Comparison of ENCODE assay signal across 36 cellular contexts in genomic region chr9:131934673-131935072, GRCh38.
A peak's percentile ranks its signal among the peaks of the same experiment; 100 is the strongest.
DNase-seq lines count a peak whose midpoint lies in the region; ATAC-seq, FAIRE-seq and TF ChIP-seq lines count a peak whose summit lies in the region.
"Had no signal": no experiment of that assay in that cellular context is flagged by ENCODE, and none has a peak within 500 bp of the region (broad histone marks: within the 10 kb centered on the region; RNA-seq: fewer than 3 reads in every experiment).

No MANE protein-coding gene starts in this region.

- TF ChIP-seq RAD21 in SK-N-SH (IDR thresholded peaks at IDR 0.05; ENCODE audit: low read length) (no peak), K562 (CRISPR knock-in tag; conservative IDR thresholded peaks at IDR 0.05 in 1 of 2, IDR thresholded peaks at IDR 0.05 in 1 of 2) (no peak)

- POLR2A ChIA-PET in SK-N-SH (lab: Yijun Ruan, JAX) (no interaction called here), HEK293 (lab: Yijun Ruan, JAX) (no interaction called here), K562 (lab: Yijun Ruan, JAX) (no interaction called here)

- H3K36me3 ChIP-seq in SK-N-SH (replicated peaks in 1 of 2; ENCODE audit: control insufficient read depth in 1 of 2, insufficient read depth in 2 of 2, low read length in 1 of 2): peaks cover 3 to 7% of the 10 kb centered on the region in 2 experiments
- peaks cover 0 to 5% of the 10 kb centered on the region in 2 experiments; a peak in 1 of 3 replicates for H3K36me3 ChIP-seq in HEK293 (ENCODE audit: control insufficient read depth in 2 of 2, insufficient read depth in 1 of 2, low read length in 2 of 2)
- peaks cover 3% of the 10 kb centered on the region for H3K36me3 ChIP-seq in astrocyte (ENCODE audit: insufficient read depth, low read length)
- H3K36me3 ChIP-seq in K562 (ENCODE audit: control insufficient read depth, insufficient read depth, low read length): peaks cover 13% of the 10 kb centered on the region; the same call in 2 of the 3 replicates
- H3K36me3 ChIP-seq: BE2C had no signal

- BruUV-seq in K562 (replicated peaks; lab: Mats Ljungman, UMichigan): no TSS peak

- in situ Hi-C loops in K562 (cut with MboI): no loop called here

- peaks cover 2% of the 10 kb centered on the region for H3K9me3 Mint-ChIP-seq in astrocyte (ENCODE audit: unreplicated experiment)
- H3K9me3 Mint-ChIP-seq: CD4-positive, alpha-beta T cell; CD8-positive, alpha-beta T cell had no signal

- H3K79me2 ChIP-seq in SK-N-SH (ENCODE audit: insufficient read depth): no peaks in the 10 kb centered on the region; the same call in 1 of the 2 replicates
- H3K79me2 ChIP-seq in astrocyte (ENCODE audit: insufficient read depth, low read length): peaks cover 4% of the 10 kb centered on the region
- no peaks in the 10 kb centered on the region for H3K79me2 ChIP-seq in K562 (ENCODE audit: control insufficient read depth, insufficient read depth, low read length)

- DNase-seq in SK-N-SH (no peak), astrocyte (ENCODE audit: low read depth) (no peak), K562 (ENCODE audit: extremely low read depth in 1 of 4, low spot score in 3 of 4) (no peak), middle frontal gyrus (ENCODE audit: extremely low spot score, low spot score) (no peak), C1 segment of cervical spinal cord (lab: John Stamatoyannopoulos, UW) (no peak)
- DNase-seq: 8988T; ACHN; AML-193; BE2C; Caco-2; Calu3; CD4-positive, alpha-beta memory T cell; CD4-positive, alpha-beta T cell; CD4-positive, CD25-positive, alpha-beta regulatory T cell; CD8-positive, alpha-beta memory T cell; CD8-positive, alpha-beta T cell; COR-L47; DMS 273 treated with DMSO at 0.1 percent for 48 hours; DMS153; DMS53; DMS79; DMS79 treated with DMSO at 0.1 percent for 48 hours; DND-41; EL had no signal

- no peaks in the 10 kb centered on the region for H3K27me3 Mint-ChIP-seq in astrocyte (ENCODE audit: low read depth, unreplicated experiment)
- H3K27me3 Mint-ChIP-seq: B cell; CD4-positive, alpha-beta memory T cell; CD4-positive, alpha-beta T cell; CD4-positive, CD25-positive, alpha-beta regulatory T cell; CD8-positive, alpha-beta memory T cell had no signal

- CTCF ChIA-PET in SK-N-SH (lab: Yijun Ruan, JAX) (interaction anchor here (1.1 kb wide), 1 partner anchor 8 kb away, joined by 3 read pairs; no protein-coding TSS in a partner anchor), HEK293 (lab: Yijun Ruan, JAX) (interaction anchor here (0.7 kb wide), 1 partner anchor 14 kb away, joined by 3 read pairs; no protein-coding TSS in a partner anchor), K562 (lab: Yijun Ruan, JAX; ENCODE audit: low intra/inter-chr PET ratio) (no interaction called here)

- no peaks in the 10 kb centered on the region for H3K4me1 Mint-ChIP-seq in astrocyte (ENCODE audit: low read depth, unreplicated experiment)
- H3K4me1 Mint-ChIP-seq: B cell, CD14-positive monocyte had no signal

- intact Hi-C loops in K562 (cut with micrococcal nuclease): no loop called here

- ATAC-seq in SK-N-SH treated with all-trans-retinoic acid at 6 μM for 48 hours (no peak), K562 (no peak), GM18505 (IDR thresholded peaks at IDR 0.05; ENCODE audit: unreplicated experiment) (no peak)
- ATAC-seq: A549; CD8-positive, alpha-beta T cell had no signal

- TF ChIP-seq POLR2A in K562 (conservative IDR thresholded peaks at IDR 0.05): no peak
- TF ChIP-seq POLR2A in GM18505 (IDR thresholded peaks at IDR 0.05; ENCODE audit: borderline replicate concordance, extremely low read depth, insufficient read depth, insufficient read length): no peak

- H3K4me2 ChIP-seq in SK-N-SH: no peak overlapping the region
- no peak overlapping the region for H3K4me2 ChIP-seq in astrocyte (ENCODE audit: low read length)
- no peak overlapping the region for H3K4me2 ChIP-seq in K562 (ENCODE audit: insufficient read depth, low read length)
- H3K4me2 ChIP-seq: A549; BLaER1; BLaER1 treated with 17β-estradiol and CSF1 and Interleukin-3, amounts not matched to agents 10 nM and 100 nM had no signal

- H3K27ac Mint-ChIP-seq in astrocyte (ENCODE audit: unreplicated experiment): no peak overlapping the region
- H3K27ac Mint-ChIP-seq: B cell; CD14-positive monocyte; CD4-positive, alpha-beta memory T cell; CD4-positive, alpha-beta T cell; CD4-positive, CD25-positive, alpha-beta regulatory T cell; CD8-positive, alpha-beta memory T cell; CD8-positive, alpha-beta T cell had no signal

- no peaks in the 10 kb centered on the region for H3K9me1 ChIP-seq in K562 (ENCODE audit: control insufficient read depth, insufficient read depth, low read length)

- no peak overlapping the region for H3K9ac ChIP-seq in SK-N-SH
- H3K9ac ChIP-seq in astrocyte (ENCODE audit: low read length): no peak overlapping the region
- H3K9ac ChIP-seq in K562 (ENCODE audit: insufficient read depth in 1 of 2, low read depth in 2 of 2, low read length in 2 of 2): no peak overlapping the region
- H3K9ac ChIP-seq: BLaER1; BLaER1 treated with 17β-estradiol and CSF1 and Interleukin-3, amounts not matched to agents 10 nM and 100 nM had no signal

- TF ChIP-seq EP300 in SK-N-SH (IDR thresholded peaks at IDR 0.05; ENCODE audit: borderline replicate concordance in 1 of 2, low read depth in 1 of 2, low read length in 1 of 2) (no peak), K562 (IDR thresholded peaks at IDR 0.05; ENCODE audit: low read length) (no peak)

- no peaks in the 10 kb centered on the region for H4K20me1 ChIP-seq in SK-N-SH (ENCODE audit: insufficient read depth)
- H4K20me1 ChIP-seq in astrocyte (ENCODE audit: insufficient read depth, low read length): peaks cover 45% of the 10 kb centered on the region
- no peaks in the 10 kb centered on the region; the same call in 1 of the 2 replicates for H4K20me1 ChIP-seq in K562 (replicated peaks; ENCODE audit: control insufficient read depth, insufficient read depth, low read length)
- H4K20me1 ChIP-seq: BLaER1 had no signal

- no peaks in the 10 kb centered on the region; the same call in 1 of the 2 replicates for H3K9me3 ChIP-seq in SK-N-SH
- H3K9me3 ChIP-seq in HEK293 (ENCODE audit: control insufficient read depth, insufficient read depth, low read depth, low read length): no peaks in the 10 kb centered on the region; the same call in 1 of the 2 replicates
- H3K9me3 ChIP-seq in astrocyte (ENCODE audit: insufficient read depth, low read depth, low read length): no peaks in the 10 kb centered on the region
- no peaks in the 10 kb centered on the region for H3K9me3 ChIP-seq in K562 (replicated peaks; ENCODE audit: control insufficient read depth, insufficient read depth, low read depth, low read length)
- H3K9me3 ChIP-seq: A549, BE2C had no signal

- H3K4me1 ChIP-seq in SK-N-SH (ENCODE audit: control insufficient read depth in 1 of 2, insufficient read depth in 2 of 2, low read depth in 1 of 2, low read length in 1 of 2) (peaks cover 0 to 7% of the 10 kb centered on the region in 2 experiments; a peak in 1 of 4 replicates), HEK293 (ENCODE audit: control insufficient read depth, insufficient read depth, low read length) (no peaks in the 10 kb centered on the region), astrocyte (ENCODE audit: insufficient read depth, low read length) (no peaks in the 10 kb centered on the region), K562 (replicated peaks in 1 of 2; ENCODE audit: control insufficient read depth in 2 of 2, insufficient read depth in 2 of 2, low read length in 2 of 2) (no peaks in the 10 kb centered on the region)
- H3K4me1 ChIP-seq: A549, BE2C, Caco-2 had no signal

- 86% methylated on average over 3 of the region's 3 CpGs for WGBS in SK-N-SH (ENCODE audit: low lambda C conversion rate)
- 66% methylated on average over 3 of the region's 3 CpGs for WGBS in K562 (ENCODE audit: insufficient coverage, low coverage, missing lambda C conversion rate)

- H3K27me3 ChIP-seq in SK-N-SH (ENCODE audit: insufficient read depth): no peaks in the 10 kb centered on the region
- H3K27me3 ChIP-seq in astrocyte (ENCODE audit: insufficient read depth, low read length): no peaks in the 10 kb centered on the region
- no peaks in the 10 kb centered on the region for H3K27me3 ChIP-seq in K562 (ENCODE audit: control insufficient read depth in 2 of 2, insufficient read depth in 2 of 2, low read length in 2 of 2)
- H3K27me3 ChIP-seq: BE2C; BLaER1; BLaER1 treated with 17β-estradiol and CSF1 and Interleukin-3, amounts not matched to agents 10 nM and 100 nM had no signal

- peaks cover 5% of the 10 kb centered on the region for H3K36me3 Mint-ChIP-seq in astrocyte (ENCODE audit: low read depth, unreplicated experiment)

- FAIRE-seq in astrocyte (lab: Jason Lieb, UNC): peak; percentile 39
- FAIRE-seq in K562 (lab: Jason Lieb, UNC): no peak
- FAIRE-seq: A204.1, A549, D721Med had no signal

- H2AFZ ChIP-seq in SK-N-SH (ENCODE audit: low read depth): no peak overlapping the region
- no peak overlapping the region for H2AFZ ChIP-seq in astrocyte (ENCODE audit: low read depth, low read length)
- H2AFZ ChIP-seq in K562 (ENCODE audit: low read depth, low read length): no peak overlapping the region

- H3K4me3 ChIP-seq in SK-N-SH (ENCODE audit: low read depth in 2 of 2, low read length in 1 of 2) (no peak overlapping the region), HEK293 (ENCODE audit: low read depth, low read length) (no peak overlapping the region), astrocyte (ENCODE audit: insufficient read depth, low read depth, low read length) (no peak overlapping the region), K562 (no peak overlapping the region)
- H3K4me3 ChIP-seq: A549; BLaER1; BLaER1 treated with 17β-estradiol and CSF1 and Interleukin-3, amounts not matched to agents 10 nM and 100 nM had no signal

- no peaks in the 10 kb centered on the region for H3F3A ChIP-seq in SK-N-SH (replicated peaks; ENCODE audit: insufficient read depth)

- H3K9me2 ChIP-seq in SK-N-SH: no peaks in the 10 kb centered on the region

- H3K27ac ChIP-seq in SK-N-SH (ENCODE audit: low read depth in 2 of 2, low read length in 1 of 2) (no peak overlapping the region), HEK293 (ENCODE audit: extremely low read depth, low read depth, low read length) (no peak overlapping the region), astrocyte (ENCODE audit: low read depth, low read length) (no peak overlapping the region), K562 (ENCODE audit: extremely low read depth, low read depth, low read length) (no peak overlapping the region)
- H3K27ac ChIP-seq: 22Rv1; A549; BLaER1; BLaER1 treated with 17β-estradiol and CSF1 and Interleukin-3, amounts not matched to agents 10 nM and 100 nM; C4-2B had no signal

- TF ChIP-seq CTCF in SK-N-SH (IDR thresholded peaks at IDR 0.05) (no peak), HEK293 (tag by site-specific recombination; IDR thresholded peaks at IDR 0.05) (no peak), astrocyte (IDR thresholded peaks at IDR 0.05; ENCODE audit: insufficient read depth, low read depth, low read length) (no peak), K562 (IDR thresholded peaks at IDR 0.05 in 2 of 3, conservative IDR thresholded peaks at IDR 0.05 in 1 of 3; ENCODE audit: insufficient read depth in 2 of 3, low read depth in 1 of 3, low read length in 3 of 3) (no peak)

- no peak overlapping the region for H3K4me3 Mint-ChIP-seq in astrocyte (ENCODE audit: unreplicated experiment)
- H3K4me3 Mint-ChIP-seq: B cell; CD14-positive monocyte; CD4-positive, alpha-beta memory T cell; CD4-positive, alpha-beta T cell; CD4-positive, CD25-positive, alpha-beta regulatory T cell; CD8-positive, alpha-beta memory T cell; CD8-positive, alpha-beta T cell had no signal
